Comparison of ENCODE assay signal across 9 cellular contexts in genomic region chr14:105529506-105530445, GRCh38. TPM values are rescaled to one million over a fixed set of nuclear protein-coding genes. Genes with fewer than 3 reads are reported as not detected.
A peak's percentile ranks its signal among the peaks of the same experiment; 100 is the strongest.
DNase-seq lines count a peak whose midpoint lies in the region; ATAC-seq and TF ChIP-seq lines count a peak whose summit lies in the region.
"Had no signal": no experiment of that assay in that cellular context is flagged by ENCODE, and none has a peak within 500 bp of the region (broad histone marks: within the 10 kb centered on the region; RNA-seq: fewer than 3 reads in every experiment).

No MANE protein-coding gene starts in this region.

- peaks cover 3% of the 10 kb centered on the region for H3K27me3 Mint-ChIP-seq in activated CD4-positive, alpha-beta T cell treated with anti-CD3 and anti-CD28 coated beads for 36 hours

- CTCF ChIA-PET in activated CD4-positive, alpha-beta T cell treated with anti-CD3 and anti-CD28 coated beads for 36 hours (lab: Charles Lee): interaction anchor here (0.6 to 2.2 kb wide), 3 partner anchors 13 to 140 kb away, joined by 3 to 10 read pairs (median 3); no protein-coding TSS in a partner anchor

- intact Hi-C loops in activated CD4-positive, alpha-beta T cell treated with anti-CD3 and anti-CD28 coated beads for 36 hours (cut with DNase I, micrococcal nuclease): loop anchor here (2.0 to 10.0 kb wide), 5 partner anchors 39 to 345 kb away; partner anchors contain the start of genes NUDT14 (in 1 of the 2) and TEDC1 (in 1 of the 2)
- intact Hi-C loops in lower lobe of right lung (cut with DNase I): no loop called here

- H3K9me3 Mint-ChIP-seq in activated CD4-positive, alpha-beta T cell treated with anti-CD3 and anti-CD28 coated beads for 36 hours (ENCODE audit: low read depth): no peaks in the 10 kb centered on the region

- peak overlapping the region; percentile 77 for H3K4me3 Mint-ChIP-seq in activated CD4-positive, alpha-beta T cell treated with anti-CD3 and anti-CD28 coated beads for 36 hours

- DNase-seq in activated CD4-positive, alpha-beta T cell treated with anti-CD3 and anti-CD28 coated beads for 36 hours: peak; percentile 69
- no peak for DNase-seq in activated CD4-positive, alpha-beta T cell treated with anti-CD3 and anti-CD28 coated beads for 1 hour
- DNase-seq in activated effector memory CD4-positive, alpha-beta T cell treated with Interleukin-2 at 50 U/mL for 16 hours: peak; percentile 24
- DNase-seq in lower lobe of right lung (peak; percentile 51), upper lobe of left lung (peak in 1 of 2 donors; percentile 87), NCI-H82 (lab: John Stamatoyannopoulos, UW) (no peak), HAP-1 (ENCODE audit: low spot score in 2 of 2) (no peak)
- DNase-seq: foreskin keratinocyte had no signal

- 44 to 57% methylated on average over 10 to 61 of the region's 78 CpGs for WGBS in upper lobe of left lung, 2 donors

- H3K36me3 ChIP-seq in lower lobe of right lung: no peaks in the 10 kb centered on the region
- H3K36me3 ChIP-seq in upper lobe of left lung: no peaks in the 10 kb centered on the region
- H3K36me3 ChIP-seq in HAP-1 (replicated peaks): peaks cover 5% of the 10 kb centered on the region

- H3K4me1 Mint-ChIP-seq in activated CD4-positive, alpha-beta T cell treated with anti-CD3 and anti-CD28 coated beads for 36 hours: peaks cover 15% of the 10 kb centered on the region

- no peak for TF ChIP-seq POLR2A in upper lobe of left lung (IDR thresholded peaks at IDR 0.05)

- peaks cover 33% of the 10 kb centered on the region for H3K4me1 ChIP-seq in lower lobe of right lung
- peaks cover 34 to 47% (median 38%) of the 10 kb centered on the region in 4 donors for H3K4me1 ChIP-seq in upper lobe of left lung
- H3K4me1 ChIP-seq in HAP-1: peaks cover 3% of the 10 kb centered on the region; the same call in 1 of the 2 replicates
- H3K4me1 ChIP-seq: foreskin keratinocyte had no signal

- H3K27ac ChIP-seq in lower lobe of right lung (peak overlapping the region; percentile 18), upper lobe of left lung (peak overlapping the region in 1 of 4 donors; percentile 71)
- H3K27ac ChIP-seq: foreskin keratinocyte had no signal

- H3K9me3 ChIP-seq in lower lobe of right lung (no peaks in the 10 kb centered on the region), upper lobe of left lung (no peaks in the 10 kb centered on the region), HAP-1 (no peaks in the 10 kb centered on the region)

- H3K4me3 ChIP-seq in lower lobe of right lung: peak overlapping the region; percentile 75
- H3K4me3 ChIP-seq in upper lobe of left lung: peak overlapping the region in 3 of 4 donors; percentile 41 to 80 (median 65)
- no peak overlapping the region for H3K4me3 ChIP-seq in HAP-1

- peak; percentile 20 for ATAC-seq in activated CD4-positive, alpha-beta T cell treated with anti-CD3 and anti-CD28 coated beads for 36 hours
- ATAC-seq in lower lobe of right lung: no peak
- ATAC-seq in upper lobe of left lung (ENCODE audit: low FRiP score in 2 of 2): no peak
- no peak for ATAC-seq in GM19035 (IDR thresholded peaks at IDR 0.05; ENCODE audit: unreplicated experiment)
- ATAC-seq: foreskin keratinocyte had no signal

- TF ChIP-seq CTCF in lower lobe of right lung (IDR thresholded peaks at IDR 0.05) (no peak), upper lobe of left lung (IDR thresholded peaks at IDR 0.05) (no peak)

- H3K27me3 ChIP-seq in lower lobe of right lung (ENCODE audit: low read depth) (peaks cover 32% of the 10 kb centered on the region), upper lobe of left lung (peaks cover 0 to 35% (median 19%) of the 10 kb centered on the region in 4 donors), HAP-1 (ENCODE audit: low read depth) (peaks cover 6% of the 10 kb centered on the region)

- peaks cover 6% of the 10 kb centered on the region for H3K36me3 Mint-ChIP-seq in activated CD4-positive, alpha-beta T cell treated with anti-CD3 and anti-CD28 coated beads for 36 hours (ENCODE audit: low read depth)

- no peak for TF ChIP-seq EP300 in upper lobe of left lung (IDR thresholded peaks at IDR 0.05)

- H3K27ac Mint-ChIP-seq in activated CD4-positive, alpha-beta T cell treated with anti-CD3 and anti-CD28 coated beads for 36 hours: peak overlapping the region; percentile 86

- POLR2A ChIA-PET in activated CD4-positive, alpha-beta T cell treated with anti-CD3 and anti-CD28 coated beads for 36 hours (lab: Charles Lee): interaction anchor here (0.6 to 1.0 kb wide), 3 partner anchors 38 to 196 kb away, joined by 3 read pairs; no protein-coding TSS in a partner anchor

- in situ Hi-C loops in HAP-1 (cut with MboI; ENCODE audit: low sequenced_read_pairs): loop anchor here (5.0 kb wide), 1 partner anchor 152 kb away; no protein-coding TSS in a partner anchor

RNA-seq across cellular contexts. Expression of gene TMEM121, which starts 3.4 kb away (rescaled TPM):
- total RNA-seq in activated CD4-positive, alpha-beta T cell treated with anti-CD3 and anti-CD28 coated beads for 36 hours: 1 to 10 TPM; 7.2 to 9.2 TPM
- total RNA-seq in lower lobe of right lung (3.0 TPM), upper lobe of left lung (1 to 10 TPM in 4 of 6 donors, under 1 TPM in 1, not detected in 1; 0.69 to 4.6 (median 3.8) TPM)

RNA-seq across cellular contexts. Expression of gene TEDC1, which starts 38.7 kb away (rescaled TPM):
- 10 to 100 TPM; 21.7 to 31.8 TPM for total RNA-seq in activated CD4-positive, alpha-beta T cell treated with anti-CD3 and anti-CD28 coated beads for 36 hours
- total RNA-seq in lower lobe of right lung: 10.6 TPM
- total RNA-seq in upper lobe of left lung: 10 to 100 TPM; 13.8 to 38.5 (median 17.4) TPM

RNA-seq across cellular contexts. Expression of gene CRIP1, which starts 43.1 kb away (rescaled TPM):
- total RNA-seq in activated CD4-positive, alpha-beta T cell treated with anti-CD3 and anti-CD28 coated beads for 36 hours: 100 to 1,000 TPM; 182 to 186 TPM
- total RNA-seq in lower lobe of right lung: 237 TPM
- 100 to 1,000 TPM in 4 of 6 donors, 10 to 100 TPM in 2; 26.2 to 425 (median 200) TPM for total RNA-seq in upper lobe of left lung

RNA-seq across cellular contexts. Expression of gene CRIP2, which starts 55.2 kb away (rescaled TPM):
- total RNA-seq in activated CD4-positive, alpha-beta T cell treated with anti-CD3 and anti-CD28 coated beads for 36 hours: 1 to 10 TPM; 1.1 to 1.2 TPM
- total RNA-seq in lower lobe of right lung (143 TPM), upper lobe of left lung (100 to 1,000 TPM in 5 of 6 donors, 10 to 100 TPM in 1; 55.5 to 422 (median 190) TPM)

Comparison
In these comparisons a context has a peak if more than half of its experiments do, and no peak if none do; other contexts are left out.
1. DNase-seq: peak in activated CD4-positive, alpha-beta T cell treated with anti-CD3 and anti-CD28 coated beads for 36 hours (single experiment), activated effector memory CD4-positive, alpha-beta T cell treated with Interleukin-2 at 50 U/mL for 16 hours (single experiment) and lower lobe of right lung (single experiment); none in activated CD4-positive, alpha-beta T cell treated with anti-CD3 and anti-CD28 coated beads for 1 hour (single experiment), NCI-H82 (single experiment) and HAP-1 (0 of 2).